Comparison of ENCODE assay signal across 8 cellular contexts in genomic region chr3:56801151-56801596, GRCh38. TPM values are rescaled to one million over a fixed set of nuclear protein-coding genes. Genes with fewer than 3 reads are reported as not detected.
DNase-seq lines count a peak whose midpoint lies in the region; ATAC-seq and TF ChIP-seq lines count a peak whose summit lies in the region.

No MANE protein-coding gene starts in this region.

- peak; percentile 26 for DNase-seq in GM12865 (ENCODE audit: low read depth)
- peak; percentile 38 for DNase-seq in activated naive CD4-positive, alpha-beta T cell treated with anti-CD3 and anti-CD28 coated beads for 36 hours
- no peak for DNase-seq in left cardiac atrium
- peak in 1 of 2 donors; percentile 46 for DNase-seq in gastrocnemius medialis
- DNase-seq in DMS79 treated with DMSO at 0.1 percent for 48 hours (lab: John Stamatoyannopoulos, UW) = no peak
- no peak for DNase-seq in AG08395 (ENCODE audit: low spot score)

- no peaks in the 10 kb centered on the region for H3K36me3 ChIP-seq in gastrocnemius medialis

- H3K27me3 Mint-ChIP-seq in activated naive CD4-positive, alpha-beta T cell treated with anti-CD3 and anti-CD28 coated beads for 36 hours (ENCODE audit: low read depth) = no peaks in the 10 kb centered on the region

- peaks cover 4% of the 10 kb centered on the region for H3K36me3 Mint-ChIP-seq in activated naive CD4-positive, alpha-beta T cell treated with anti-CD3 and anti-CD28 coated beads for 36 hours (ENCODE audit: low read depth)

- peaks cover 24 to 44% of the 10 kb centered on the region in 2 donors for H3K4me1 ChIP-seq in gastrocnemius medialis

- H3K4me1 Mint-ChIP-seq in activated naive CD4-positive, alpha-beta T cell treated with anti-CD3 and anti-CD28 coated beads for 36 hours (ENCODE audit: low read depth) = peaks cover 43% of the 10 kb centered on the region

- no peak for TF ChIP-seq POLR2A in gastrocnemius medialis (IDR thresholded peaks at IDR 0.05)

- no peaks in the 10 kb centered on the region for H3K27me3 ChIP-seq in gastrocnemius medialis

- intact Hi-C loops in activated naive CD4-positive, alpha-beta T cell treated with anti-CD3 and anti-CD28 coated beads for 36 hours (cut with micrococcal nuclease) = loop anchor here (5.0 kb wide), 2 partner anchors 309 to 459 kb away; no protein-coding TSS in a partner anchor
- intact Hi-C loops in left cardiac atrium (cut with DNase I) = loop anchor here (2.0 to 10.0 kb wide), 6 partner anchors 44 to 188 kb away; no protein-coding TSS in a partner anchor
- intact Hi-C loops in gastrocnemius medialis (cut with DNase I; ENCODE audit: low total_unique reads) = loop anchor here (1.0 kb wide), 3 partner anchors 44 to 188 kb away; partner anchors contain the start of gene TASOR

- ATAC-seq in HG03521 (IDR thresholded peaks at IDR 0.05; ENCODE audit: unreplicated experiment) (peak; percentile 12), left cardiac atrium (peak; percentile 14 to 17), gastrocnemius medialis (peak; percentile 12 to 27), GM19463 (IDR thresholded peaks at IDR 0.05; ENCODE audit: unreplicated experiment) (no peak)

- no peaks in the 10 kb centered on the region for H3K9me3 ChIP-seq in gastrocnemius medialis

- peak overlapping the region; percentile 89 for H3K27ac Mint-ChIP-seq in activated naive CD4-positive, alpha-beta T cell treated with anti-CD3 and anti-CD28 coated beads for 36 hours

- in situ Hi-C loops in gastrocnemius medialis (cut with MboI; ENCODE audit: low sequenced_read_pairs in 4 of 4) = loop anchor here in 3 of 4 donors (5.0 to 25.0 kb wide), 3 partner anchors 99 to 186 kb away; no protein-coding TSS in a partner anchor

- peak overlapping the region; percentile 85 to 94 (median 88) for H3K27ac ChIP-seq in gastrocnemius medialis

- H3K9me3 Mint-ChIP-seq in activated naive CD4-positive, alpha-beta T cell treated with anti-CD3 and anti-CD28 coated beads for 36 hours = no peaks in the 10 kb centered on the region

- CTCF ChIA-PET in activated naive CD4-positive, alpha-beta T cell treated with anti-CD3 and anti-CD28 coated beads for 36 hours (lab: Charles Lee) = interaction anchor here (0.6 to 10.1 kb wide), 35 partner anchors 11 to 187 kb away, joined by 3 to 204 read pairs (median 6); no protein-coding TSS in a partner anchor

- H3K4me3 ChIP-seq in GM12865 (ENCODE audit: low read depth, low read length) (peak overlapping the region; percentile 76), gastrocnemius medialis (peak overlapping the region; percentile 84 to 90 (median 86))

- H3K4me3 Mint-ChIP-seq in activated naive CD4-positive, alpha-beta T cell treated with anti-CD3 and anti-CD28 coated beads for 36 hours = peak overlapping the region; percentile 95

- no peak for TF ChIP-seq CTCF in GM12865 (IDR thresholded peaks at IDR 0.05; ENCODE audit: insufficient read depth, low read depth, low read length, missing control alignments)
- no peak for TF ChIP-seq CTCF in gastrocnemius medialis (IDR thresholded peaks at IDR 0.05 in 4 of 5, conservative IDR thresholded peaks at IDR 0.05 in 1 of 5)

RNA-seq across cellular contexts. Expression of gene ARHGEF3, which starts 0.6 kb away (rescaled TPM):
- 10 to 100 TPM; 36.4 to 37.7 TPM for total RNA-seq in activated naive CD4-positive, alpha-beta T cell treated with anti-CD3 and anti-CD28 coated beads for 36 hours
- total RNA-seq in left cardiac atrium = 10 to 100 TPM; 11.9 to 16.8 TPM
- total RNA-seq in gastrocnemius medialis = 10 to 100 TPM in 1 of 4 donors, 1 to 10 TPM in 3; 3.1 to 11.6 (median 5.7) TPM

Comparison
In these comparisons a context has a peak if more than half of its experiments do, and no peak if none do; other contexts are left out.
1. DNase-seq: peak in GM12865 (single experiment) and activated naive CD4-positive, alpha-beta T cell treated with anti-CD3 and anti-CD28 coated beads for 36 hours (single experiment); none in left cardiac atrium (single experiment), DMS79 treated with DMSO at 0.1 percent for 48 hours (single experiment) and AG08395 (single experiment).